In the genomic region with DNA sequence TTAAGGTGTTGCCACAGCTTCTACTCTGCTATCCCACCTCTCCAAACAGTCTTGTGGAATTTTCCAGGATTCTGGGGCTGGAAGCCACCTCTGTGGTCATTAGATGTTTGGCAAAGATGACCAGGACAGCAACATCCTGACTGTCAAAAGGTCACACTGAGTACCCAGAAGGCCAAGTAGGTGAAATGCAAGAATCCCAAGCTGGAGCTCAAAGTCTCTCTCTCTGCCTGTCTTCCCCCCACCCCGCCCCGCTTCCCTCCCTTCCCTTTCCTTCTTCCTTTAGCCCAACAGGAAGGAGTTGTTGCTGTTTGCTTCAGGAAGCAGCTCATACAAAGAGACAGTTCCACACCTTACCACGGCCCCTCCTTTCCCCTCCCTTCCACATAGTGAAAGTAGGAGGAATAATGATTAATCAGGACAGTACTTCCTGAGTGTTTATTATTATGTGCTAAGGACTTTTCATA, we compare ENCODE assay signal across 11 cellular contexts.
DNase-seq lines count a peak whose midpoint lies in the region; ATAC-seq, FAIRE-seq and TF ChIP-seq lines count a peak whose summit lies in the region.
"Had no signal": no experiment of that assay in that cellular context is flagged by ENCODE, and none has a peak within 500 bp of the region (broad histone marks: within the 10 kb centered on the region; RNA-seq: fewer than 3 reads in every experiment).

No MANE protein-coding gene starts in this region.

- no peaks in the 10 kb centered on the region for H3K36me3 Mint-ChIP-seq in stimulated activated naive CD8-positive, alpha-beta T cell treated with anti-CD3 and anti-CD28 coated beads, Interleukin-15, Interleukin-2, amounts not matched to agents 100 ng/mL and 50 ng/mL, for 24 hours (ENCODE audit: low read depth)
- H3K36me3 Mint-ChIP-seq in activated T-helper 2 cell treated with anti-CD3 and anti-CD28 coated beads, Interferon-gamma antibody, Interleukin-2, Interleukin-4, amounts not matched to agents 10 μg/mL and 5 μg/mL and 100 μg/mL, durations not matched to agents 14 hours and 24 hours and 36 hours (ENCODE audit: low read depth), result no peaks in the 10 kb centered on the region
- H3K36me3 Mint-ChIP-seq: CD14-positive monocyte had no signal

- FAIRE-seq in HepG2 (lab: Jason Lieb, UNC), result peak; percentile 82

- POLR2A ChIA-PET in HepG2 (lab: Yijun Ruan, JAX), result interaction anchor here (0.6 to 3.5 kb wide), 9 partner anchors 11 to 900 kb away, joined by 3 to 23 read pairs (median 4); no protein-coding TSS in a partner anchor

- no peak overlapping the region for H2AFZ ChIP-seq in HepG2 (ENCODE audit: low read length)

- no TSS peak for BruUV-seq in HepG2 (replicated peaks; lab: Mats Ljungman, UMichigan)

- peak overlapping the region; percentile 88 for H3K4me2 ChIP-seq in HepG2 (ENCODE audit: low read depth, low read length)

- intact Hi-C loops in activated T-helper 2 cell treated with anti-CD3 and anti-CD28 coated beads, Interferon-gamma antibody, Interleukin-2, Interleukin-4, amounts not matched to agents 10 μg/mL and 5 μg/mL and 100 μg/mL, durations not matched to agents 14 hours and 24 hours and 36 hours (cut with micrococcal nuclease), result no loop called here
- intact Hi-C loops in HepG2 (cut with micrococcal nuclease; ENCODE audit: unreplicated experiment), result loop anchor here (2.0 kb wide), 1 partner anchor 75 kb away; a partner anchor contains a TSS

- no peak for ATAC-seq in stimulated activated naive CD8-positive, alpha-beta T cell treated with anti-CD3 and anti-CD28 coated beads, Interleukin-15, Interleukin-2, amounts not matched to agents 100 U/mL and 50 U/mL, for 24 hours
- peak; percentile 6; the same call in 2 of the 3 replicates for ATAC-seq in HepG2
- ATAC-seq in SK-N-SH treated with all-trans-retinoic acid at 6 μM for 48 hours, result no peak
- ATAC-seq: lower lobe of right lung had no signal

- CTCF ChIA-PET in HepG2 (lab: Yijun Ruan, JAX; ENCODE audit: low intra/inter-chr PET ratio, low total read pairs), result no interaction called here

- peak overlapping the region; percentile 29 to 36 (median 30); a peak in 3 of 6 replicates for H3K4me3 ChIP-seq in HepG2 (replicated peaks in 1 of 3; ENCODE audit: insufficient read depth in 1 of 3, low read depth in 2 of 3, low read length in 3 of 3)
- H3K4me3 ChIP-seq: lower lobe of right lung had no signal

- no peaks in the 10 kb centered on the region for H3K27me3 Mint-ChIP-seq in stimulated activated naive CD8-positive, alpha-beta T cell treated with anti-CD3 and anti-CD28 coated beads, Interleukin-15, Interleukin-2, amounts not matched to agents 100 ng/mL and 50 ng/mL, for 24 hours
- H3K27me3 Mint-ChIP-seq in activated T-helper 2 cell treated with anti-CD3 and anti-CD28 coated beads, Interferon-gamma antibody, Interleukin-2, Interleukin-4, amounts not matched to agents 10 μg/mL and 5 μg/mL and 100 μg/mL, durations not matched to agents 14 hours and 24 hours and 36 hours (ENCODE audit: low read depth), result peaks cover 4% of the 10 kb centered on the region

- H3K4me3 Mint-ChIP-seq in stimulated activated naive CD8-positive, alpha-beta T cell treated with anti-CD3 and anti-CD28 coated beads, Interleukin-15, Interleukin-2, amounts not matched to agents 100 ng/mL and 50 ng/mL, for 24 hours, result no peak overlapping the region
- H3K4me3 Mint-ChIP-seq in activated T-helper 2 cell treated with anti-CD3 and anti-CD28 coated beads, Interferon-gamma antibody, Interleukin-2, Interleukin-4, amounts not matched to agents 10 μg/mL and 5 μg/mL and 100 μg/mL, durations not matched to agents 14 hours and 24 hours and 36 hours (ENCODE audit: low read depth), result no peak overlapping the region
- H3K4me3 Mint-ChIP-seq: CD14-positive monocyte had no signal

- peaks cover 7% of the 10 kb centered on the region for H3K79me2 ChIP-seq in HepG2 (ENCODE audit: insufficient read depth, low read length)

- H3K36me3 ChIP-seq in HepG2 (replicated peaks in 1 of 2; ENCODE audit: control insufficient read depth in 1 of 2, insufficient read depth in 2 of 2, low read length in 2 of 2), result no peaks in the 10 kb centered on the region
- H3K36me3 ChIP-seq: lower lobe of right lung had no signal

- no peaks in the 10 kb centered on the region for H3K27me3 ChIP-seq in HepG2 (ENCODE audit: control insufficient read depth in 1 of 2, insufficient read depth in 2 of 2, low read length in 2 of 2)

- in situ Hi-C loops in HepG2 (cut with HindIII; ENCODE audit: extremely low pct_ligation_motif_present, low pct_unique_long_range_greater_than_20kb), result no loop called here

- peak overlapping the region; percentile 91 for H3K27ac ChIP-seq in HepG2 (ENCODE audit: extremely low read length, insufficient read depth, low read length)
- H3K27ac ChIP-seq: lower lobe of right lung had no signal

- no peaks in the 10 kb centered on the region for H4K20me1 ChIP-seq in HepG2 (ENCODE audit: insufficient read depth, low read length)

- 2% methylated on average over 3 of the region's 3 CpGs for WGBS in HepG2 (ENCODE audit: low lambda C conversion rate)

- peak overlapping the region; percentile 73 for H3K27ac Mint-ChIP-seq in stimulated activated naive CD8-positive, alpha-beta T cell treated with anti-CD3 and anti-CD28 coated beads, Interleukin-15, Interleukin-2, amounts not matched to agents 100 ng/mL and 50 ng/mL, for 24 hours
- peak overlapping the region; percentile 76 for H3K27ac Mint-ChIP-seq in activated T-helper 2 cell treated with anti-CD3 and anti-CD28 coated beads, Interferon-gamma antibody, Interleukin-2, Interleukin-4, amounts not matched to agents 10 μg/mL and 5 μg/mL and 100 μg/mL, durations not matched to agents 14 hours and 24 hours and 36 hours

- no peak for TF ChIP-seq POLR2A in HepG2 (IDR thresholded peaks at IDR 0.05; ENCODE audit: insufficient read depth in 1 of 2, low read depth in 2 of 2, low read length in 2 of 2)

- no peaks in the 10 kb centered on the region for H3K9me3 ChIP-seq in HepG2 (ENCODE audit: low read length)
- H3K9me3 ChIP-seq: lower lobe of right lung had no signal

- H3K9me3 Mint-ChIP-seq in stimulated activated naive CD8-positive, alpha-beta T cell treated with anti-CD3 and anti-CD28 coated beads, Interleukin-15, Interleukin-2, amounts not matched to agents 100 ng/mL and 50 ng/mL, for 24 hours, result no peaks in the 10 kb centered on the region
- H3K9me3 Mint-ChIP-seq in activated T-helper 2 cell treated with anti-CD3 and anti-CD28 coated beads, Interferon-gamma antibody, Interleukin-2, Interleukin-4, amounts not matched to agents 10 μg/mL and 5 μg/mL and 100 μg/mL, durations not matched to agents 14 hours and 24 hours and 36 hours, result no peaks in the 10 kb centered on the region
- H3K9me3 Mint-ChIP-seq: CD14-positive monocyte had no signal

- TF ChIP-seq RAD21 in HepG2 (CRISPR knock-in tag; IDR thresholded peaks at IDR 0.05), result no peak

- H3K4me1 ChIP-seq in HepG2 (ENCODE audit: insufficient read depth, low read length), result peaks cover 81% of the 10 kb centered on the region

- no peak for TF ChIP-seq CTCF in HepG2 (CRISPR knock-in tag; IDR thresholded peaks at IDR 0.05)

- TF ChIP-seq EP300 in HepG2 (IDR thresholded peaks at IDR 0.05; ENCODE audit: low read depth in 2 of 2, low read length in 2 of 2), result peak in 1 of 2 experiments; percentile 85; a peak in 2 of 4 replicates
- TF ChIP-seq EP300 in HepG2 (CRISPR knock-in tag; IDR thresholded peaks at IDR 0.05; ENCODE audit: borderline replicate concordance), result peak; percentile 85; the same call in 1 of the 2 replicates

- no peak for DNase-seq in stimulated activated naive CD8-positive, alpha-beta T cell treated with anti-CD3 and anti-CD28 coated beads, Interleukin-15, Interleukin-2, amounts not matched to agents 100 U/mL and 50 U/mL, for 24 hours
- no peak for DNase-seq in activated T-helper 2 cell treated with anti-CD3 and anti-CD28 coated beads, Interferon-gamma antibody, Interleukin-2, Interleukin-4, amounts not matched to agents 10 μg/mL and 5 μg/mL and 100 μg/mL, durations not matched to agents 14 hours and 24 hours and 36 hours (ENCODE audit: low spot score)
- peak; percentile 89 for DNase-seq in HepG2 (ENCODE audit: low spot score)
- DNase-seq in A172 (ENCODE audit: low spot score), result no peak
- DNase-seq in NCI-H524 (lab: John Stamatoyannopoulos, UW), result no peak
- DNase-seq in NCI-H2107 (lab: John Stamatoyannopoulos, UW), result no peak
- DNase-seq: Karpas-422, lower lobe of right lung had no signal

- peak overlapping the region; percentile 75 for H3K9ac ChIP-seq in HepG2 (ENCODE audit: insufficient read depth, low read depth, low read length)

- peaks cover 11% of the 10 kb centered on the region for H3K4me1 Mint-ChIP-seq in stimulated activated naive CD8-positive, alpha-beta T cell treated with anti-CD3 and anti-CD28 coated beads, Interleukin-15, Interleukin-2, amounts not matched to agents 100 ng/mL and 50 ng/mL, for 24 hours (ENCODE audit: low read depth)
- peaks cover 10% of the 10 kb centered on the region for H3K4me1 Mint-ChIP-seq in activated T-helper 2 cell treated with anti-CD3 and anti-CD28 coated beads, Interferon-gamma antibody, Interleukin-2, Interleukin-4, amounts not matched to agents 10 μg/mL and 5 μg/mL and 100 μg/mL, durations not matched to agents 14 hours and 24 hours and 36 hours (ENCODE audit: low read depth)

TF ChIP-seq in HepG2, 621 proteins besides CTCF, POLR2A, EP300 and RAD21 (continues in another document):
- TF ChIP-seq CREB1 (IDR thresholded peaks at IDR 0.05), result no peak
- TF ChIP-seq CREB1 (CRISPR knock-in tag; IDR thresholded peaks at IDR 0.05), result 0 out of 2 replicates have a peak, but pooled peaks have one; percentile 14
- peak; percentile 60; the same call in 1 of the 2 replicates for TF ChIP-seq SAP130 (CRISPR knock-in tag; IDR thresholded peaks at IDR 0.05; ENCODE audit: low read depth)
- peak; percentile 91 for TF ChIP-seq RARA (CRISPR knock-in tag; IDR thresholded peaks at IDR 0.05)

TF ChIP-seq in SK-N-SH treated with all-trans-retinoic acid at 6 μM for 48 hours, 23 proteins besides CTCF, POLR2A, EP300 and RAD21 (continues in another document):
- TF ChIP-seq TCF4 (CRISPR knock-in tag; IDR thresholded peaks at IDR 0.05; ENCODE audit: borderline replicate concordance), result no peak
- TF ChIP-seq ESRRG (CRISPR knock-in tag; IDR thresholded peaks at IDR 0.05), result no peak
- TF ChIP-seq ZFP3 (CRISPR knock-in tag; IDR thresholded peaks at IDR 0.05), result no peak
- no peak for TF ChIP-seq ISL1 (CRISPR knock-in tag; IDR thresholded peaks at IDR 0.05)
- TF ChIP-seq, protein P1, sequence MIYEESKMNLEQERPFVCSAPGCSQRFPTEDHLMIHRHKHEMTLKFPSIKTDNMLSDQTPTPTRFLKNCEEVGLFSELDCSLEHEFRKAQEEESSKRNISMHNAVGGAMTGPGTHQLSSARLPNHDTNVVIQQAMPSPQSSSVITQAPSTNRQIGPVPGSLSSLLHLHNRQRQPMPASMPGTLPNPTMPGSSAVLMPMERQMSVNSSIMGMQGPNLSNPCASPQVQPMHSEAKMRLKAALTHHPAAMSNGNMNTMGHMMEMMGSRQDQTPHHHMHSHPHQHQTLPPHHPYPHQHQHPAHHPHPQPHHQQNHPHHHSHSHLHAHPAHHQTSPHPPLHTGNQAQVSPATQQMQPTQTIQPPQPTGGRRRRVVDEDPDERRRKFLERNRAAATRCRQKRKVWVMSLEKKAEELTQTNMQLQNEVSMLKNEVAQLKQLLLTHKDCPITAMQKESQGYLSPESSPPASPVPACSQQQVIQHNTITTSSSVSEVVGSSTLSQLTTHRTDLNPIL (CRISPR knock-in tag; IDR thresholded peaks at IDR 0.05; ENCODE audit: low read depth), result no peak
- TF ChIP-seq TOX (CRISPR knock-in tag; IDR thresholded peaks at IDR 0.05; ENCODE audit: borderline replicate concordance), result no peak
- TF ChIP-seq BACH2 (CRISPR knock-in tag; IDR thresholded peaks at IDR 0.05; ENCODE audit: borderline replicate concordance), result no peak
